In genomic region chr15:65049418-65049840, GRCh38 we compare ENCODE assay signal across 8 cellular contexts. TPM values are rescaled to one million over a fixed set of nuclear protein-coding genes. Genes with fewer than 3 reads are reported as not detected.
DNase-seq lines count a peak whose midpoint lies in the region; ATAC-seq and TF ChIP-seq lines count a peak whose summit lies in the region.

No MANE protein-coding gene starts in this region.

- DNase-seq in CMK (ENCODE audit: low read depth) (peak; percentile 80), PC-9 (peak; percentile 58 to 72), activated T-helper 1 cell treated with Interleukin-2 at 50 U/mL for 16 hours (ENCODE audit: low read depth) (peak; percentile 61), fibroblast of gingiva (ENCODE audit: low read depth) (peak; percentile 90)
- DNase-seq in naive thymus-derived CD4-positive, alpha-beta T cell = peak; percentile 59 to 89 (median 83)
- peak; percentile 82 to 86 for DNase-seq in stimulated activated CD8-positive, alpha-beta memory T cell treated with anti-CD3 and anti-CD28 coated beads, Interleukin-7, amount 100 ng/mL, for 4 hours (ENCODE audit: low read depth in 2 of 2)

- H3K36me3 ChIP-seq in PC-9 (ENCODE audit: low read depth) = no peaks in the 10 kb centered on the region
- H3K36me3 ChIP-seq in naive thymus-derived CD4-positive, alpha-beta T cell (ENCODE audit: control insufficient read depth in 2 of 3, insufficient read depth in 3 of 3, low read length in 3 of 3) = no peaks in the 10 kb centered on the region

- BruUV-seq in PC-9 (replicated peaks; lab: Mats Ljungman, UMichigan) = no TSS peak

- no peaks in the 10 kb centered on the region for H3K9me3 ChIP-seq in PC-9 (ENCODE audit: insufficient read depth, low read depth)
- no peaks in the 10 kb centered on the region for H3K9me3 ChIP-seq in naive thymus-derived CD4-positive, alpha-beta T cell (ENCODE audit: control insufficient read depth in 2 of 3, low read length in 3 of 3)

- POLR2A ChIA-PET in PC-9 (lab: Charles Lee; ENCODE audit: unreplicated experiment) = no interaction called here
- POLR2A ChIA-PET in naive thymus-derived CD4-positive, alpha-beta T cell (lab: Charles Lee) = no interaction called here

- H3K79me2 ChIP-seq in PC-9 (ENCODE audit: low read depth) = no peaks in the 10 kb centered on the region

- no peaks in the 10 kb centered on the region for H4K20me1 ChIP-seq in PC-9 (ENCODE audit: insufficient read depth)

- peak overlapping the region; percentile 39 to 84 (median 75) for H3K27ac Mint-ChIP-seq in IgD-negative memory B cell
- peak overlapping the region in 7 of 9 donors; percentile 10 to 80 (median 63) for H3K27ac Mint-ChIP-seq in naive thymus-derived CD4-positive, alpha-beta T cell

- intact Hi-C loops in PC-9 (cut with micrococcal nuclease; ENCODE audit: unreplicated experiment) = no loop called here
- intact Hi-C loops in naive thymus-derived CD4-positive, alpha-beta T cell (cut with micrococcal nuclease) = loop anchor here in 1 of 2 donors (1.0 to 2.0 kb wide), 2 partner anchors 21 to 237 kb away; partner anchors contain the start of genes MTFMT and PARP16

- H3K4me1 Mint-ChIP-seq in IgD-negative memory B cell = peaks cover 12 to 18% (median 14%) of the 10 kb centered on the region in 3 donors
- H3K4me1 Mint-ChIP-seq in naive thymus-derived CD4-positive, alpha-beta T cell = peaks cover 0 to 18% (median 12%) of the 10 kb centered on the region in 7 donors

- peak overlapping the region; percentile 20; the same call in 1 of the 2 replicates for H3K4me3 ChIP-seq in PC-9
- H3K4me3 ChIP-seq in naive thymus-derived CD4-positive, alpha-beta T cell (ENCODE audit: low read length) = peak overlapping the region; percentile 62

- H3K4me3 Mint-ChIP-seq in IgD-negative memory B cell = peak overlapping the region; percentile 60 to 89 (median 79)
- peak overlapping the region; percentile 63 to 88 (median 74) for H3K4me3 Mint-ChIP-seq in naive thymus-derived CD4-positive, alpha-beta T cell

- TF ChIP-seq CTCF in PC-9 (conservative IDR thresholded peaks at IDR 0.05) = no peak

- H3K27me3 ChIP-seq in PC-9 (ENCODE audit: insufficient read depth, low read depth) = no peaks in the 10 kb centered on the region
- no peaks in the 10 kb centered on the region for H3K27me3 ChIP-seq in naive thymus-derived CD4-positive, alpha-beta T cell (ENCODE audit: control insufficient read depth in 2 of 2, insufficient read depth in 2 of 2, low read length in 2 of 2)

- no peaks in the 10 kb centered on the region for H3K9me2 ChIP-seq in PC-9 (ENCODE audit: insufficient read depth)

- H3K9me3 Mint-ChIP-seq in IgD-negative memory B cell = no peaks in the 10 kb centered on the region
- no peaks in the 10 kb centered on the region for H3K9me3 Mint-ChIP-seq in naive thymus-derived CD4-positive, alpha-beta T cell

- peaks cover 14% of the 10 kb centered on the region for H3F3A ChIP-seq in PC-9 (ENCODE audit: insufficient read depth, low read depth)

- H3K4me2 ChIP-seq in PC-9 = peak overlapping the region; percentile 59

- ATAC-seq in GM21526 (IDR thresholded peaks at IDR 0.05; ENCODE audit: low FRiP score, unreplicated experiment) = peak; percentile 78
- ATAC-seq in naive thymus-derived CD4-positive, alpha-beta T cell = peak; percentile 99

- CTCF ChIA-PET in PC-9 (lab: Charles Lee) = interaction anchor here (0.6 kb wide), 2 partner anchors 57 to 220 kb away, joined by 4 to 5 read pairs; no protein-coding TSS in a partner anchor
- CTCF ChIA-PET in naive thymus-derived CD4-positive, alpha-beta T cell (lab: Charles Lee) = no interaction called here

- H3K27me3 Mint-ChIP-seq in IgD-negative memory B cell = no peaks in the 10 kb centered on the region
- peaks cover 0 to 10% (median 0%) of the 10 kb centered on the region in 5 donors for H3K27me3 Mint-ChIP-seq in naive thymus-derived CD4-positive, alpha-beta T cell

- no peak overlapping the region for H2AFZ ChIP-seq in PC-9

- H3K4me1 ChIP-seq in PC-9 (replicated peaks; ENCODE audit: insufficient read depth) = peaks cover 12% of the 10 kb centered on the region
- H3K4me1 ChIP-seq in naive thymus-derived CD4-positive, alpha-beta T cell (ENCODE audit: control insufficient read depth in 2 of 2, insufficient read depth in 2 of 2, low read length in 2 of 2) = peaks cover 4 to 11% of the 10 kb centered on the region in 2 donors

- no peak overlapping the region for H3K27ac ChIP-seq in PC-9
- no peak overlapping the region for H3K27ac ChIP-seq in naive thymus-derived CD4-positive, alpha-beta T cell (ENCODE audit: low read depth, low read length)

- H3K36me3 Mint-ChIP-seq in IgD-negative memory B cell = no peaks in the 10 kb centered on the region
- no peaks in the 10 kb centered on the region for H3K36me3 Mint-ChIP-seq in naive thymus-derived CD4-positive, alpha-beta T cell

RNA-seq across cellular contexts. Expression of gene SLC51B, which starts 4.2 kb away (rescaled TPM):
- polyA plus RNA-seq in IgD-negative memory B cell = not detected
- not detected in 2 replicates for total RNA-seq in PC-9 (2021)
- not detected for total RNA-seq in naive thymus-derived CD4-positive, alpha-beta T cell
- not detected for polyA plus RNA-seq in naive thymus-derived CD4-positive, alpha-beta T cell

RNA-seq across cellular contexts. Expression of gene RASL12, which starts 18.4 kb away (rescaled TPM):
- not detected for polyA plus RNA-seq in IgD-negative memory B cell
- total RNA-seq in PC-9 (2021) = not detected in 2 replicates
- total RNA-seq in naive thymus-derived CD4-positive, alpha-beta T cell = not detected
- polyA plus RNA-seq in naive thymus-derived CD4-positive, alpha-beta T cell = not detected

RNA-seq across cellular contexts. Expression of gene MTFMT, which starts 20.0 kb away (rescaled TPM):
- 15.8 TPM for polyA plus RNA-seq in IgD-negative memory B cell
- 16.0 and 24.9 TPM in 2 replicates for total RNA-seq in PC-9 (2021)
- total RNA-seq in naive thymus-derived CD4-positive, alpha-beta T cell = 10 to 100 TPM in 4 of 5 experiments, 1 to 10 TPM in 1; 7.1 to 24.8 (median 12.7) TPM
- polyA plus RNA-seq in naive thymus-derived CD4-positive, alpha-beta T cell = 10 to 100 TPM; 19.7 to 21.5 TPM

RNA-seq across cellular contexts. Expression of gene KBTBD13, which starts 27.1 kb away (rescaled TPM):
- polyA plus RNA-seq in IgD-negative memory B cell = not detected
- total RNA-seq in PC-9 (2021) = not detected in 2 replicates
- not detected for total RNA-seq in naive thymus-derived CD4-positive, alpha-beta T cell
- polyA plus RNA-seq in naive thymus-derived CD4-positive, alpha-beta T cell = not detected

RNA-seq across cellular contexts. Expression of gene SPG21, which starts 59.7 kb away (rescaled TPM):
- polyA plus RNA-seq in IgD-negative memory B cell = 137 TPM
- 88.3 and 91.7 TPM in 2 replicates for total RNA-seq in PC-9 (2021)
- total RNA-seq in naive thymus-derived CD4-positive, alpha-beta T cell = 10 to 100 TPM; 42.5 to 72.3 (median 60.0) TPM
- 100 to 1,000 TPM; 123 to 140 TPM for polyA plus RNA-seq in naive thymus-derived CD4-positive, alpha-beta T cell
